Comparison of ENCODE assay signal across 10 cellular contexts in genomic region chr3:136171097-136171542, GRCh38. TPM values are rescaled to one million over a fixed set of nuclear protein-coding genes. Genes with fewer than 3 reads are reported as not detected.
DNase-seq lines count a peak whose midpoint lies in the region; ATAC-seq and TF ChIP-seq lines count a peak whose summit lies in the region.
"Had no signal": no experiment of that assay in that cellular context is flagged by ENCODE, and none has a peak within 500 bp of the region (broad histone marks: within the 10 kb centered on the region; RNA-seq: fewer than 3 reads in every experiment).

No MANE protein-coding gene starts in this region.

- peak overlapping the region; percentile 75 for H3K27ac ChIP-seq in neutrophil
- H3K27ac ChIP-seq: thoracic aorta had no signal

- peak overlapping the region in 1 of 2 experiments; percentile 6 for H3K4me3 ChIP-seq in neutrophil (ENCODE audit: low read depth in 1 of 2, low read length in 1 of 2)
- H3K4me3 ChIP-seq: thoracic aorta had no signal

- H3K4me1 Mint-ChIP-seq in activated naive CD8-positive, alpha-beta T cell treated with anti-CD3 and anti-CD28 coated beads, Interleukin-2, amount 50 U/mL, for 24 hours: peaks cover 46% of the 10 kb centered on the region

- intact Hi-C loops in head of caudate nucleus (cut with DNase I): no loop called here

- no peaks in the 10 kb centered on the region for H3K27me3 ChIP-seq in neutrophil

- DNase-seq in EH (ENCODE audit: low read depth) (peak; percentile 40), HT1080 (ENCODE audit: low read depth) (peak; percentile 88), HT-29 (ENCODE audit: low spot score) (no peak), head of caudate nucleus (no peak)
- DNase-seq in activated naive CD8-positive, alpha-beta T cell treated with anti-CD3 and anti-CD28 coated beads, Interleukin-2, amount 50 U/mL, for 24 hours: no peak
- DNase-seq: NCI-H1930; stimulated activated CD4-positive, alpha-beta T cell treated with anti-CD3 and anti-CD28 coated beads, Interleukin-12 subunit alpha, Interleukin-12 subunit beta, amount 100 ng/mL, for 4 hours had no signal

- H3K9me3 ChIP-seq in neutrophil: no peaks in the 10 kb centered on the region
- H3K9me3 ChIP-seq: thoracic aorta had no signal

- ATAC-seq in activated naive CD8-positive, alpha-beta T cell treated with anti-CD3 and anti-CD28 coated beads, Interleukin-2, amount 50 U/mL, for 24 hours: peak; percentile 56
- ATAC-seq in GM18517 (IDR thresholded peaks at IDR 0.05; ENCODE audit: unreplicated experiment): no peak

- H3K9me3 Mint-ChIP-seq in activated naive CD8-positive, alpha-beta T cell treated with anti-CD3 and anti-CD28 coated beads, Interleukin-2, amount 50 U/mL, for 24 hours: no peaks in the 10 kb centered on the region

- H3K36me3 ChIP-seq in neutrophil: no peaks in the 10 kb centered on the region
- H3K36me3 ChIP-seq: thoracic aorta had no signal

- no peak overlapping the region for H3K4me3 Mint-ChIP-seq in activated naive CD8-positive, alpha-beta T cell treated with anti-CD3 and anti-CD28 coated beads, Interleukin-2, amount 50 U/mL, for 24 hours

- H3K27me3 Mint-ChIP-seq in activated naive CD8-positive, alpha-beta T cell treated with anti-CD3 and anti-CD28 coated beads, Interleukin-2, amount 50 U/mL, for 24 hours: no peaks in the 10 kb centered on the region

- H3K4me1 ChIP-seq in neutrophil (ENCODE audit: control insufficient read depth in 1 of 2, insufficient read depth in 1 of 2, low read depth in 1 of 2, low read length in 1 of 2): peaks cover 19 to 26% of the 10 kb centered on the region in 2 experiments

- H3K27ac Mint-ChIP-seq in activated naive CD8-positive, alpha-beta T cell treated with anti-CD3 and anti-CD28 coated beads, Interleukin-2, amount 50 U/mL, for 24 hours: no peak overlapping the region

- no peak for TF ChIP-seq CTCF in neutrophil (IDR thresholded peaks at IDR 0.05)

- H3K36me3 Mint-ChIP-seq in activated naive CD8-positive, alpha-beta T cell treated with anti-CD3 and anti-CD28 coated beads, Interleukin-2, amount 50 U/mL, for 24 hours (ENCODE audit: low read depth): peaks cover 15% of the 10 kb centered on the region

RNA-seq across cellular contexts. Expression of gene MSL2, which starts 25.0 kb away (rescaled TPM):
- 8.9 and 23.9 TPM in 2 replicates for total RNA-seq in HT1080 (2014; rRNA removed; shearing (Covaris generic))
- 19.2 and 26.3 TPM in 2 replicates for polyA plus RNA-seq in HT1080 (2015; cell fraction: cytosol; rRNA removed)
- polyA plus RNA-seq in HT1080 (2015; cell fraction: nucleus; rRNA removed): 25.3 and 29.2 TPM in 2 replicates
- total RNA-seq in HT-29 (2014; rRNA removed; shearing (Covaris generic)): 7.7 and 8.2 TPM in 2 replicates

Comparison
In these comparisons a context has a peak if more than half of its experiments do, and no peak if none do; other contexts are left out.
1. DNase-seq: peak in EH (single experiment) and HT1080 (single experiment); none in activated naive CD8-positive, alpha-beta T cell treated with anti-CD3 and anti-CD28 coated beads, Interleukin-2, amount 50 U/mL, for 24 hours (single experiment), HT-29 (single experiment) and head of caudate nucleus (0 of 42).